24 cellular contexts compared by ENCODE assay signal in the genomic region with DNA sequence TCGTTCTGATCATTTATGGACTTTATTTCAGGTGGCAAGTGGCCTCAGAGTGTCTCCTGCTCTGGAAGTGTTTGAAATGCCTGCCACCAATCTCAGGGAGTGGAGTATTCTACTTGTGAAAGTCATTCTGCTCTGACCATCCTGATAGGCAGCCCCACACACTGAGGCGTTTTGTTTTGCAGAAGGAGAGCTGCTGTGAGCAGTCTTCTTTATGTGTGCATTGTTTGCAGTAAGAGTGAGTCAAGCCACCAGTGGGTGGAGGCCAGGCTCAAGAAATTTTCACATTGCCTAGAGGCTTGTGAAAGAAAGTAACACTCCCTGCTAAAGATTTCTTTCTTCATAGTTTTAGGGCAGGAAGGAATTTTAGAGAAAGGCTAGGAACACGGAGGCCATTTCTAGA.
A peak's percentile ranks its signal among the peaks of the same experiment; 100 is the strongest.
DNase-seq lines count a peak whose midpoint lies in the region; ATAC-seq lines count a peak whose summit lies in the region.
"Had no signal": no experiment of that assay in that cellular context is flagged by ENCODE, and none has a peak within 500 bp of the region (broad histone marks: within the 10 kb centered on the region; RNA-seq: fewer than 3 reads in every experiment).

No MANE protein-coding gene starts in this region.

- H3K36me3 ChIP-seq in MG63 (no peaks in the 10 kb centered on the region), adipocyte (ENCODE audit: control insufficient read depth, insufficient read depth, low read length, severe bottlenecking) (no peaks in the 10 kb centered on the region)
- H3K36me3 ChIP-seq: right atrium auricular region had no signal

- ATAC-seq in HG02884 (IDR thresholded peaks at IDR 0.05; ENCODE audit: unreplicated experiment) (no peak), GM19035 (IDR thresholded peaks at IDR 0.05; ENCODE audit: unreplicated experiment) (no peak)
- ATAC-seq: activated CD4-positive, alpha-beta T cell treated with anti-CD3 and anti-CD28 coated beads for 36 hours; activated naive CD4-positive, alpha-beta T cell treated with anti-CD3 and anti-CD28 coated beads, Interleukin-2, amount 50 U/mL, for 72 hours; activated T-cell treated with anti-CD3 and anti-CD28 coated beads, Interleukin-2, amount 50 U/mL, for 72 hours; body of pancreas had no signal

- no peaks in the 10 kb centered on the region for H3K4me1 ChIP-seq in adipocyte (ENCODE audit: control insufficient read depth, insufficient read depth, low read length)
- H3K4me1 ChIP-seq: body of pancreas, right atrium auricular region had no signal

- DNase-seq in AG20443 (ENCODE audit: low spot score) (peak; percentile 34), MG63 (peak; percentile 32), adipocyte (ENCODE audit: low read depth) (peak; percentile 52), foreskin melanocyte (peak; percentile 65), OCI-M1 (lab: John Stamatoyannopoulos, UW) (no peak), dermis blood vessel endothelial cell (no peak)
- DNase-seq: activated CD4-positive, alpha-beta T cell treated with anti-CD3 and anti-CD28 coated beads for 36 hours; activated T-cell treated with anti-CD3 and anti-CD28 coated beads, Interleukin-2, amount 50 U/mL, for 72 hours; body of pancreas; C1 segment of cervical spinal cord; GF-D8; GOT3; NCI-H1048; NCI-H1930; NCI-H510A treated with DMSO at 0.1 percent for 48 hours; nucleus accumbens; Right ventricle myocardium superior; stimulated activated CD4-positive, alpha-beta T cell treated with anti-CD3 and anti-CD28 coated beads, Interleukin-12 subunit alpha, Interleukin-12 subunit beta, amount 100 ng/mL, for 4 hours had no signal

- H3K9me3 ChIP-seq in MG63 (no peaks in the 10 kb centered on the region), adipocyte (ENCODE audit: control insufficient read depth, low read length) (no peaks in the 10 kb centered on the region)
- H3K9me3 ChIP-seq: body of pancreas, right atrium auricular region had no signal

- no peak overlapping the region for H3K9ac ChIP-seq in adipocyte (ENCODE audit: low read length)
- H3K9ac ChIP-seq: KMS-11 had no signal

- no peak overlapping the region for H3K4me3 ChIP-seq in MG63
- no peak overlapping the region for H3K4me3 ChIP-seq in adipocyte (ENCODE audit: low read length)
- H3K4me3 ChIP-seq: body of pancreas, lung, right atrium auricular region had no signal

- no peaks in the 10 kb centered on the region; the same call in 1 of the 2 replicates for H3K27me3 ChIP-seq in MG63
- peaks cover 13% of the 10 kb centered on the region for H3K27me3 ChIP-seq in adipocyte (replicated peaks; ENCODE audit: control insufficient read depth, insufficient read depth, low read length)
- H3K27me3 ChIP-seq: body of pancreas, right atrium auricular region had no signal

Comparison
In these comparisons a context has a peak if more than half of its experiments do, and no peak if none do; other contexts are left out.
1. DNase-seq: peak in AG20443 (single experiment), MG63 (single experiment), adipocyte (single experiment) and foreskin melanocyte (single experiment); none in OCI-M1 (single experiment) and dermis blood vessel endothelial cell (single experiment).